Comparison of ENCODE assay signal across 21 cellular contexts in genomic region chr12:49282302-49282701, GRCh38. TPM values are rescaled to one million over a fixed set of nuclear protein-coding genes. Genes with fewer than 3 reads are reported as not detected.
DNase-seq lines count a peak whose midpoint lies in the region; ATAC-seq and TF ChIP-seq lines count a peak whose summit lies in the region.
"Had no signal": no experiment of that assay in that cellular context is flagged by ENCODE, and none has a peak within 500 bp of the region (broad histone marks: within the 10 kb centered on the region; RNA-seq: fewer than 3 reads in every experiment).

No MANE protein-coding gene starts in this region.

- H2AFZ ChIP-seq in GM23338 (peak overlapping the region; percentile 72), PC-3 (ENCODE audit: low read length) (no peak overlapping the region)

- H3K36me3 ChIP-seq in GM23338 (ENCODE audit: insufficient read depth) (no peaks in the 10 kb centered on the region), PC-3 (ENCODE audit: low read depth, low read length) (no peaks in the 10 kb centered on the region)

- no peak overlapping the region for H3K4me3 Mint-ChIP-seq in GM23338
- H3K4me3 Mint-ChIP-seq in endothelial cell (ENCODE audit: unreplicated experiment), result no peak overlapping the region
- no peak overlapping the region for H3K4me3 Mint-ChIP-seq in nephron
- no peak overlapping the region for H3K4me3 Mint-ChIP-seq in HFFc6
- H3K4me3 Mint-ChIP-seq: CD8-positive, alpha-beta T cell had no signal

- H3K79me2 ChIP-seq in GM23338 (replicated peaks; ENCODE audit: insufficient read depth) (no peaks in the 10 kb centered on the region), PC-3 (ENCODE audit: low read length) (no peaks in the 10 kb centered on the region)

- TF ChIP-seq CTCF in GM23338 (conservative IDR thresholded peaks at IDR 0.05; ENCODE audit: low read depth in 2 of 2), result no peak
- no peak for TF ChIP-seq CTCF in PC-3 (conservative IDR thresholded peaks at IDR 0.05; ENCODE audit: low read depth, low read length)
- TF ChIP-seq CTCF in endothelial cell (IDR thresholded peaks at IDR 0.05; ENCODE audit: unreplicated experiment), result no peak
- no peak for TF ChIP-seq CTCF in nephron (IDR thresholded peaks at IDR 0.05; ENCODE audit: unreplicated experiment in 3 of 3)
- no peak for TF ChIP-seq CTCF in HFFc6 (IDR thresholded peaks at IDR 0.05)

- H3F3A ChIP-seq in GM23338 (replicated peaks; ENCODE audit: low read depth), result no peaks in the 10 kb centered on the region
- H3F3A ChIP-seq in PC-3 (ENCODE audit: low read length, unreplicated experiment), result no peaks in the 10 kb centered on the region

- no peak overlapping the region for H3K4me2 ChIP-seq in GM23338
- peak overlapping the region; percentile 46; the same call in 1 of the 2 replicates for H3K4me2 ChIP-seq in PC-3 (ENCODE audit: low read length)

- H3K9me3 Mint-ChIP-seq in GM23338, result no peaks in the 10 kb centered on the region
- H3K9me3 Mint-ChIP-seq in endothelial cell (ENCODE audit: unreplicated experiment), result no peaks in the 10 kb centered on the region
- H3K9me3 Mint-ChIP-seq in nephron, result no peaks in the 10 kb centered on the region
- H3K9me3 Mint-ChIP-seq in HFFc6, result no peaks in the 10 kb centered on the region
- H3K9me3 Mint-ChIP-seq: CD8-positive, alpha-beta T cell had no signal

- H3K4me3 ChIP-seq in GM23338 (no peak overlapping the region), PC-3 (ENCODE audit: low read length) (no peak overlapping the region)

- DNase-seq in GM23338 (ENCODE audit: low spot score) (no peak), PC-3 (no peak), endothelial cell (ENCODE audit: low spot score) (no peak), HFFc6 (no peak), glomerular visceral epithelial cell (ENCODE audit: extremely low spot score) (no peak)
- DNase-seq: AML-193; C1 segment of cervical spinal cord; CD8-positive, alpha-beta T cell; MV-4-11; NCI-H1694 treated with DMSO at 0.1 percent for 48 hours; NCI-H2081 treated with DMSO at 0.1 percent for 48 hours; NCI-H526; OCI-M1; Right ventricle myocardium superior had no signal

- no peaks in the 10 kb centered on the region for H4K20me1 ChIP-seq in GM23338 (replicated peaks; ENCODE audit: insufficient read depth)
- no peaks in the 10 kb centered on the region for H4K20me1 ChIP-seq in PC-3 (ENCODE audit: low read length)

- H3K27ac ChIP-seq in GM23338 (ENCODE audit: low read depth), result no peak overlapping the region
- H3K27ac ChIP-seq in PC-3 (ENCODE audit: low read length), result peak overlapping the region; percentile 41
- H3K27ac ChIP-seq: HL-60 had no signal

- ATAC-seq in GM23338, result no peak; the same call in 1 of the 3 replicates
- ATAC-seq in PC-3, result peak; percentile 29; the same call in 1 of the 2 replicates
- no peak for ATAC-seq in HG03045 (IDR thresholded peaks at IDR 0.05; ENCODE audit: unreplicated experiment)
- ATAC-seq in HG02759 (IDR thresholded peaks at IDR 0.05; ENCODE audit: unreplicated experiment), result no peak
- ATAC-seq: CD8-positive, alpha-beta T cell had no signal

- H3K9me2 ChIP-seq in GM23338 (ENCODE audit: insufficient read depth), result no peaks in the 10 kb centered on the region
- H3K9me2 ChIP-seq in PC-3 (replicated peaks; ENCODE audit: low read length), result no peaks in the 10 kb centered on the region

- no peak overlapping the region for H3K9ac ChIP-seq in PC-3 (ENCODE audit: low read length)

- peaks cover 5% of the 10 kb centered on the region for H3K27me3 Mint-ChIP-seq in GM23338 (ENCODE audit: insufficient read depth, low read depth, poor library complexity)
- peaks cover 1% of the 10 kb centered on the region for H3K27me3 Mint-ChIP-seq in endothelial cell (ENCODE audit: unreplicated experiment)
- peaks cover 21% of the 10 kb centered on the region for H3K27me3 Mint-ChIP-seq in nephron (ENCODE audit: low read depth)
- H3K27me3 Mint-ChIP-seq in HFFc6 (ENCODE audit: insufficient read depth), result peaks cover 9% of the 10 kb centered on the region

- H3K27me3 ChIP-seq in GM23338 (ENCODE audit: insufficient read depth) (no peaks in the 10 kb centered on the region), PC-3 (ENCODE audit: low read length) (no peaks in the 10 kb centered on the region)

- peaks cover 8% of the 10 kb centered on the region; the same call in 1 of the 2 replicates for H3K4me1 ChIP-seq in GM23338 (ENCODE audit: insufficient read depth)
- H3K4me1 ChIP-seq in PC-3 (ENCODE audit: insufficient read depth, low read length), result peaks cover 7% of the 10 kb centered on the region

- intact Hi-C loops in PC-3 (cut with micrococcal nuclease), result loop anchor here (10.0 kb wide), 1 partner anchor 232 kb away; no protein-coding TSS in a partner anchor

- H3K9me3 ChIP-seq in PC-3 (ENCODE audit: low read length), result no peaks in the 10 kb centered on the region

- CTCF ChIA-PET in PC-3 (lab: Charles Lee), result interaction anchor here (1.2 kb wide), 1 partner anchor 14 kb away, joined by 3 read pairs; no protein-coding TSS in a partner anchor

- H3K4me1 Mint-ChIP-seq in GM23338 (peaks cover 19% of the 10 kb centered on the region), endothelial cell (ENCODE audit: unreplicated experiment) (peaks cover 20% of the 10 kb centered on the region), nephron (peaks cover 12% of the 10 kb centered on the region), HFFc6 (ENCODE audit: low read depth) (no peaks in the 10 kb centered on the region)

- POLR2A ChIA-PET in PC-3 (lab: Charles Lee; ENCODE audit: unreplicated experiment), result interaction anchor here (0.7 kb wide), 1 partner anchor 49 kb away, joined by 3 read pairs; no protein-coding TSS in a partner anchor

- no TSS peak for BruUV-seq in PC-3 (replicated peaks; lab: Mats Ljungman, UMichigan)

- H3K36me3 Mint-ChIP-seq in GM23338 (ENCODE audit: low read depth) (no peaks in the 10 kb centered on the region), endothelial cell (ENCODE audit: low read depth, unreplicated experiment) (no peaks in the 10 kb centered on the region), nephron (ENCODE audit: low read depth) (no peaks in the 10 kb centered on the region), HFFc6 (ENCODE audit: low read depth) (no peaks in the 10 kb centered on the region)
- H3K36me3 Mint-ChIP-seq: CD8-positive, alpha-beta T cell had no signal

- no peak overlapping the region for H3K27ac Mint-ChIP-seq in GM23338
- H3K27ac Mint-ChIP-seq in endothelial cell (ENCODE audit: unreplicated experiment), result peak overlapping the region; percentile 42
- peak overlapping the region in 2 of 3 experiments; percentile 37 to 65 for H3K27ac Mint-ChIP-seq in nephron
- no peak overlapping the region for H3K27ac Mint-ChIP-seq in HFFc6
- H3K27ac Mint-ChIP-seq: CD8-positive, alpha-beta T cell had no signal

TF ChIP-seq in GM23338, 12 proteins besides CTCF, POLR2A, EP300 and RAD21:
- no peak for TF ChIP-seq EZH2phosphoT487 (IDR thresholded peaks at IDR 0.05; ENCODE audit: unreplicated experiment)
- no peak for TF ChIP-seq JUNB (IDR thresholded peaks at IDR 0.05; ENCODE audit: unreplicated experiment)
- TF ChIP-seq CREB1 (CRISPR knock-in tag; IDR thresholded peaks at IDR 0.05; ENCODE audit: low read depth), result no peak

RNA-seq across cellular contexts. Expression of gene PRPH, which starts 12.6 kb away (rescaled TPM):
- total RNA-seq in GM23338 (2014; rRNA removed; shearing (Covaris generic)), result 0.24 and 0.62 TPM in 2 replicates
- polyA plus RNA-seq in GM23338 (2016; fragmentation: Nextera tagmentation; extraction: Ambion mirVana), result 0.36 and 0.43 TPM in 2 replicates
- total RNA-seq in PC-3 (2014; rRNA removed), result 0.15 TPM in 1 of 2 replicates, not detected in the other
- total RNA-seq in endothelial cell (ENCODE audit: unreplicated experiment), result not detected
- not detected for total RNA-seq in HFFc6 (2021; fragmentation: NEBNext Ultra II Directional; extraction: Animal tissue kit (Norgen Biotek cat#: 25700))
- total RNA-seq: CD8-positive, alpha-beta T cell; HT-29; Right ventricle myocardium superior; SK-MEL-5 had no signal
- polyA plus RNA-seq: AG04450 had no signal

RNA-seq across cellular contexts. Expression of gene TUBA1C, which starts 17.4 kb away (rescaled TPM):
- 608 and 728 TPM in 2 replicates for total RNA-seq in GM23338 (2014; rRNA removed; shearing (Covaris generic))
- 187 and 191 TPM in 2 replicates for polyA plus RNA-seq in GM23338 (2016; fragmentation: Nextera tagmentation; extraction: Ambion mirVana)
- total RNA-seq in PC-3 (2014; rRNA removed) (1,285 and 1,376 TPM in 2 replicates), endothelial cell (ENCODE audit: unreplicated experiment) (129 TPM)
- total RNA-seq in HFFc6 (2021; fragmentation: NEBNext Ultra II Directional; extraction: Animal tissue kit (Norgen Biotek cat#: 25700)), result 1,000 to 10,000 TPM in 3 of 6 experiments, 100 to 1,000 TPM in 3; 571 to 1,139 (median 936) TPM

RNA-seq across cellular contexts. Expression of gene TROAP, which starts 40.8 kb away (rescaled TPM):
- 27.6 and 46.4 TPM in 2 replicates for total RNA-seq in GM23338 (2014; rRNA removed; shearing (Covaris generic))
- 44.7 and 47.5 TPM in 2 replicates for polyA plus RNA-seq in GM23338 (2016; fragmentation: Nextera tagmentation; extraction: Ambion mirVana)
- total RNA-seq in PC-3 (2014; rRNA removed) (99.2 and 103 TPM in 2 replicates), endothelial cell (ENCODE audit: unreplicated experiment) (12.4 TPM)
- total RNA-seq in HFFc6 (2021; fragmentation: NEBNext Ultra II Directional; extraction: Animal tissue kit (Norgen Biotek cat#: 25700)), result 10 to 100 TPM; 14.1 to 37.4 (median 34.5) TPM

RNA-seq across cellular contexts. Expression of gene C1QL4, which starts 54.7 kb away (rescaled TPM):
- total RNA-seq in GM23338 (2014; rRNA removed; shearing (Covaris generic)), result 0.12 TPM in 1 of 2 replicates, not detected in the other
- polyA plus RNA-seq in GM23338 (2016; fragmentation: Nextera tagmentation; extraction: Ambion mirVana), result not detected in 2 replicates
- total RNA-seq in PC-3 (2014; rRNA removed), result 5.3 and 6.9 TPM in 2 replicates
- total RNA-seq in endothelial cell (ENCODE audit: unreplicated experiment), result not detected
- total RNA-seq in HFFc6 (2021; fragmentation: NEBNext Ultra II Directional; extraction: Animal tissue kit (Norgen Biotek cat#: 25700)), result under 1 TPM in 5 of 6 experiments, not detected in 1; 0.14 to 0.48 (median 0.28) TPM
- total RNA-seq: CD8-positive, alpha-beta T cell; HT-29; Right ventricle myocardium superior had no signal
- polyA plus RNA-seq: AG04450 had no signal

Comparison
In these comparisons a context has a peak if more than half of its experiments do, and no peak if none do; other contexts are left out.
1. H3K27ac Mint-ChIP-seq: peak in endothelial cell (single experiment) and nephron (2 of 3); none in GM23338 (single experiment) and HFFc6 (single experiment).